24 cellular contexts compared by ENCODE assay signal in genomic region chr3:101049532-101049931, GRCh38. TPM values are rescaled to one million over a fixed set of nuclear protein-coding genes. Genes with fewer than 3 reads are reported as not detected.
DNase-seq lines count a peak whose midpoint lies in the region; ATAC-seq and TF ChIP-seq lines count a peak whose summit lies in the region.
"Had no signal": no experiment of that assay in that cellular context is flagged by ENCODE, and none has a peak within 500 bp of the region (broad histone marks: within the 10 kb centered on the region; RNA-seq: fewer than 3 reads in every experiment).

No MANE protein-coding gene starts in this region.

- peak overlapping the region; percentile 84 for H3K27ac ChIP-seq in SJCRH30
- H3K27ac ChIP-seq: BLaER1 had no signal

- intact Hi-C loops in natural killer cell (cut with micrococcal nuclease) = no loop called here

- TF ChIP-seq CTCF in natural killer cell (IDR thresholded peaks at IDR 0.05) = no peak

- H3K27me3 Mint-ChIP-seq in natural killer cell (ENCODE audit: low read depth in 2 of 2) = peaks cover 0 to 2% of the 10 kb centered on the region in 2 donors
- H3K27me3 Mint-ChIP-seq: CD4-positive, CD25-positive, alpha-beta regulatory T cell had no signal

- H3K9me3 ChIP-seq in SJCRH30 (replicated peaks) = 0 out of 2 replicates have a peak, but pooled peaks cover 4% of the 10 kb centered on the region
- H3K9me3 ChIP-seq: BE2C, BLaER1 had no signal

- no peaks in the 10 kb centered on the region for H3K4me1 Mint-ChIP-seq in natural killer cell
- H3K4me1 Mint-ChIP-seq: CD14-positive monocyte; CD4-positive, alpha-beta memory T cell; CD4-positive, CD25-positive, alpha-beta regulatory T cell; CD8-positive, alpha-beta memory T cell had no signal

- no peak overlapping the region for H3K4me3 ChIP-seq in SJCRH30
- H3K4me3 ChIP-seq: BLaER1, GM12878 had no signal

- H3K4me3 Mint-ChIP-seq in natural killer cell = no peak overlapping the region
- H3K4me3 Mint-ChIP-seq: CD14-positive monocyte; CD4-positive, alpha-beta memory T cell; CD4-positive, CD25-positive, alpha-beta regulatory T cell; CD8-positive, alpha-beta memory T cell had no signal

- H3K27me3 ChIP-seq in SJCRH30 = no peaks in the 10 kb centered on the region
- H3K27me3 ChIP-seq: BE2C, BLaER1 had no signal

- H3K4me1 ChIP-seq in SJCRH30 = peaks cover 22% of the 10 kb centered on the region

- no peak overlapping the region for H3K27ac Mint-ChIP-seq in natural killer cell
- H3K27ac Mint-ChIP-seq: CD14-positive monocyte; CD4-positive, CD25-positive, alpha-beta regulatory T cell had no signal

- H3K9me3 Mint-ChIP-seq in natural killer cell = peaks cover 5 to 6% of the 10 kb centered on the region in 2 donors
- H3K9me3 Mint-ChIP-seq: CD8-positive, alpha-beta memory T cell had no signal

- no peak for ATAC-seq in SK-N-SH treated with all-trans-retinoic acid at 6 μM for 48 hours
- ATAC-seq in HG02763 (IDR thresholded peaks at IDR 0.05; ENCODE audit: unreplicated experiment) = no peak
- ATAC-seq in natural killer cell = no peak
- ATAC-seq: GM12878 had no signal

- no peaks in the 10 kb centered on the region for H3K36me3 Mint-ChIP-seq in natural killer cell
- H3K36me3 Mint-ChIP-seq: CD14-positive monocyte; CD4-positive, alpha-beta memory T cell; CD4-positive, CD25-positive, alpha-beta regulatory T cell; CD8-positive, alpha-beta memory T cell had no signal

- DNase-seq in SJCRH30 = no peak
- DNase-seq in HCEC 1CT = no peak
- no peak for DNase-seq in natural killer cell
- DNase-seq: 8988T; ACHN; BE2C; C1 segment of cervical spinal cord; CD4-positive, alpha-beta memory T cell; CD4-positive, CD25-positive, alpha-beta regulatory T cell; CD8-positive, alpha-beta memory T cell; COR-L47; DMS 273 treated with DMSO at 0.1 percent for 48 hours; DMS153; DMS53; DMS79; DND-41; EL; GDM1 had no signal

- no peaks in the 10 kb centered on the region for H3K36me3 ChIP-seq in SJCRH30
- H3K36me3 ChIP-seq: BE2C, BLaER1 had no signal

TF ChIP-seq in SK-N-SH treated with all-trans-retinoic acid at 6 μM for 48 hours, 23 proteins besides CTCF, POLR2A, EP300 and RAD21:
- TF ChIP-seq, protein P1, sequence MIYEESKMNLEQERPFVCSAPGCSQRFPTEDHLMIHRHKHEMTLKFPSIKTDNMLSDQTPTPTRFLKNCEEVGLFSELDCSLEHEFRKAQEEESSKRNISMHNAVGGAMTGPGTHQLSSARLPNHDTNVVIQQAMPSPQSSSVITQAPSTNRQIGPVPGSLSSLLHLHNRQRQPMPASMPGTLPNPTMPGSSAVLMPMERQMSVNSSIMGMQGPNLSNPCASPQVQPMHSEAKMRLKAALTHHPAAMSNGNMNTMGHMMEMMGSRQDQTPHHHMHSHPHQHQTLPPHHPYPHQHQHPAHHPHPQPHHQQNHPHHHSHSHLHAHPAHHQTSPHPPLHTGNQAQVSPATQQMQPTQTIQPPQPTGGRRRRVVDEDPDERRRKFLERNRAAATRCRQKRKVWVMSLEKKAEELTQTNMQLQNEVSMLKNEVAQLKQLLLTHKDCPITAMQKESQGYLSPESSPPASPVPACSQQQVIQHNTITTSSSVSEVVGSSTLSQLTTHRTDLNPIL (CRISPR knock-in tag; IDR thresholded peaks at IDR 0.05; ENCODE audit: low read depth) = no peak
- TF ChIP-seq TCF4 (CRISPR knock-in tag; IDR thresholded peaks at IDR 0.05; ENCODE audit: borderline replicate concordance) = peak; percentile 53; the same call in 1 of the 2 replicates

RNA-seq across cellular contexts. Expression of gene ABI3BP, which starts 56.3 kb away (rescaled TPM):
- total RNA-seq in SJCRH30 (2014; rRNA removed; shearing (Covaris generic)) = 0.61 and 0.63 TPM in 2 replicates
- not detected for total RNA-seq in natural killer cell
- total RNA-seq: CD4-positive, alpha-beta memory T cell; CD4-positive, CD25-positive, alpha-beta regulatory T cell; CD8-positive, alpha-beta memory T cell; G401 had no signal
